In the genomic region with DNA sequence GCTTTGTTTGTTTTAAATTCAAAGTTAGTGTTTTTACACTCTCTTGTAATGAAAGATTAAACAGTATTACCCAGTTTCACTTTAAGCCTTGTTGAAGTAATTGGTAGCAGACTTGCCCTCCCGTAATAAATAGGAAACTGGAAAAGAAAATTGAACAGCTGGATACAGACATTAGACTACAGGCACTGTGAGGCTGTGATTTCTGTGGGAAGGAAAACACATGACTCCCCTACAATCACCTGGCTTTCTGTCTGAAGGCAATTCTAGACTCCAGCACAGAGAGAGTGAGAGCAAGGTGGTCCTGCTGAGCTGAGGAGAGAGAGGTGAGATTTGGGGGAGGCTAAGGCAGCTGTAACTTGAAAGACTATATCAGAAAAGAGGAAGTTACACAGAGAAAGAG, we compare ENCODE assay signal across 27 cellular contexts. TPM values are rescaled to one million over a fixed set of nuclear protein-coding genes. Genes with fewer than 3 reads are reported as not detected.
A peak's percentile ranks its signal among the peaks of the same experiment; 100 is the strongest.
DNase-seq lines count a peak whose midpoint lies in the region; ATAC-seq, FAIRE-seq and TF ChIP-seq lines count a peak whose summit lies in the region.
"Had no signal": no experiment of that assay in that cellular context is flagged by ENCODE, and none has a peak within 500 bp of the region (broad histone marks: within the 10 kb centered on the region; RNA-seq: fewer than 3 reads in every experiment).

No MANE protein-coding gene starts in this region.

- TF ChIP-seq CTCF in GM13976 (IDR thresholded peaks at IDR 0.05; ENCODE audit: borderline replicate concordance, control extremely low read depth, extremely low read depth, insufficient read depth, missing control alignments) (no peak), choroid plexus epithelial cell (conservative IDR thresholded peaks at IDR 0.05; ENCODE audit: low read depth, low read length) (no peak), pancreas (IDR thresholded peaks at IDR 0.05) (no peak)

- H3K27me3 ChIP-seq in pancreas: no peaks in the 10 kb centered on the region
- H3K27me3 ChIP-seq: right lobe of liver had no signal

- no peaks in the 10 kb centered on the region for H3K9me3 ChIP-seq in pancreas
- H3K9me3 ChIP-seq: right lobe of liver had no signal

- H3K4me1 ChIP-seq in pancreas: peaks cover 0 to 3% (median 0%) of the 10 kb centered on the region in 3 donors
- H3K4me1 ChIP-seq: right lobe of liver had no signal

- DNase-seq in GM13976 (ENCODE audit: low spot score): peak; percentile 16
- peak; percentile 13 for DNase-seq in M059J (ENCODE audit: low read depth)
- peak; percentile 4 for DNase-seq in choroid plexus epithelial cell (ENCODE audit: low read depth)
- no peak for DNase-seq in pancreas
- no peak for DNase-seq in NCI-H2227 (lab: John Stamatoyannopoulos, UW; ENCODE audit: unreplicated experiment)
- no peak for DNase-seq in retina
- DNase-seq: activated CD4-positive, alpha-beta T cell treated with anti-CD3 and anti-CD28 coated beads for 4 hours; activated CD8-positive, alpha-beta T cell treated with anti-CD3 and anti-CD28 coated beads, Interleukin-2, amount 10 ng/mL, durations not matched to agents 7 days and 5 days; activated naive CD4-positive, alpha-beta T cell treated with anti-CD3 and anti-CD28 coated beads, Interleukin-2, amount 10 ng/mL, durations not matched to agents 7 days and 5 days; CD4-positive, CD25-positive, alpha-beta regulatory T cell; cerebellar nuclear complex; DND-41; GF-D8; left colon; mammary epithelial cell; NCI-H1417 treated with DMSO at 0.1 percent for 48 hours; NCI-H2029 treated with DMSO at 0.1 percent for 48 hours; NCI-H226; posterior cingulate gyrus; right lobe of liver; stimulated activated naive CD8-positive, alpha-beta T cell treated with anti-CD3 and anti-CD28 coated beads, Interleukin-15, amount 100 ng/mL, for 72 hours; SW 1271 had no signal

- ATAC-seq in pancreas (peak in 3 of 4 donors; percentile 60 to 92 (median 62)), HG03025 (IDR thresholded peaks at IDR 0.05; ENCODE audit: low FRiP score, unreplicated experiment) (no peak), HG03432 (IDR thresholded peaks at IDR 0.05; ENCODE audit: unreplicated experiment) (no peak)
- ATAC-seq: activated CD8-positive, alpha-beta T cell treated with anti-CD3 and anti-CD28 coated beads, Interleukin-2, amount 10 ng/mL, durations not matched to agents 7 days and 5 days; HCT116; left colon; right lobe of liver; stimulated activated naive CD8-positive, alpha-beta T cell treated with anti-CD3 and anti-CD28 coated beads, Interleukin-15, amount 100 ng/mL, for 72 hours had no signal

- intact Hi-C loops in pancreas (cut with DNase I): no loop called here

- no peaks in the 10 kb centered on the region for H3K36me3 ChIP-seq in pancreas
- H3K36me3 ChIP-seq: right lobe of liver, thoracic aorta had no signal

- H3K27ac ChIP-seq in pancreas: no peak overlapping the region
- H3K27ac ChIP-seq: right lobe of liver, thoracic aorta, VCaP had no signal

- 9 to 11% methylated on average over 1 of the region's 1 CpG for WGBS in pancreas, 2 donors

- no peak for FAIRE-seq in pancreas (lab: Jason Lieb, UNC)

- H3K4me3 ChIP-seq in choroid plexus epithelial cell (ENCODE audit: low read depth, low read length) (no peak overlapping the region), pancreas (peak overlapping the region in 1 of 4 donors; percentile 15)
- H3K4me3 ChIP-seq: right lobe of liver, thoracic aorta had no signal

- in situ Hi-C loops in GM13976 (cut with MboI; ENCODE audit: low sequenced_read_pairs, unreplicated experiment): no loop called here

RNA-seq across cellular contexts. Expression of gene CDYL2, which starts 57.8 kb away (rescaled TPM):
- 10.1 and 11.1 TPM in 2 replicates for total RNA-seq in M059J (2014; rRNA removed; shearing (Covaris generic))
- total RNA-seq in pancreas: 1 to 10 TPM; 2.3 to 7.1 (median 4.6) TPM
- 1 to 10 TPM in 1 of 2 donors, under 1 TPM in 1; 0.61 to 1.1 TPM for polyA plus RNA-seq in pancreas

Comparison
In these comparisons a context has a peak if more than half of its experiments do, and no peak if none do; other contexts are left out.
1. DNase-seq: peak in GM13976 (single experiment), M059J (single experiment) and choroid plexus epithelial cell (single experiment); none in pancreas (0 of 6), NCI-H2227 (single experiment) and retina (single experiment).
2. ATAC-seq: peak in pancreas (3 of 4); none in HG03025 (single experiment) and HG03432 (single experiment).